ENCODE assay signal across 35 cellular contexts in genomic region chr6:8645212-8645611, GRCh38.
"Had no signal": no experiment of that assay in that cellular context is flagged by ENCODE, and none has a peak within 500 bp of the region (broad histone marks: within the 10 kb centered on the region; RNA-seq: fewer than 3 reads in every experiment).

No MANE protein-coding gene starts in this region.

- H3K36me3 ChIP-seq: adrenal gland, brain microvascular endothelial cell, breast epithelium had no signal

- ATAC-seq: activated CD8-positive, alpha-beta T cell treated with anti-CD3 and anti-CD28 coated beads for 36 hours; activated naive CD4-positive, alpha-beta T cell treated with anti-CD3 and anti-CD28 coated beads, Interleukin-2, amount 50 U/mL, for 72 hours; activated T-cell treated with anti-CD3 and anti-CD28 coated beads, Interleukin-2, amount 50 U/mL, for 4 hours; activated T-cell treated with anti-CD3 and anti-CD28 coated beads, Interleukin-2, amount 50 U/mL, for 72 hours; activated T-helper 17 cell treated with anti-CD3 and anti-CD28 coated beads, Interleukin-2, amount 50 U/mL, for 72 hours; body of pancreas had no signal

- H3K27ac Mint-ChIP-seq: activated B cell treated with CpG ODN at 0.5 μM for 24 hours; activated CD4-positive, alpha-beta memory T cell treated with anti-CD3 and anti-CD28 coated beads for 36 hours; activated CD4-positive, alpha-beta T cell treated with anti-CD3 and anti-CD28 coated beads, Interleukin-2, amount 10 ng/mL, durations not matched to agents 24 days and 14 days; activated CD8-positive, alpha-beta T cell treated with anti-CD3 and anti-CD28 coated beads for 36 hours; activated naive CD4-positive, alpha-beta T cell treated with anti-CD3 and anti-CD28 coated beads for 36 hours; activated naive CD4-positive, alpha-beta T cell treated with anti-CD3 and anti-CD28 coated beads, Interleukin-2, amount 50 U/mL, for 72 hours; activated naive CD8-positive, alpha-beta T cell treated with anti-CD3 and anti-CD28 coated beads for 36 hours; activated T-cell treated with anti-CD3 and anti-CD28 coated beads, Interleukin-2, amount 50 U/mL, for 72 hours; activated T-helper 1 cell treated with anti-CD3 and anti-CD28 coated beads, Interleukin-12 subunit alpha, Interleukin-12 subunit beta, Interleukin-2, Interleukin-4 antibody, amounts not matched to agents 30 ng/mL and 10 ng/mL and 1 ng/mL, durations not matched to agents 14 hours and 24 hours and 36 hours; activated T-helper 17 cell treated with anti-CD3 and anti-CD28 coated beads, Interleukin-2, amount 50 U/mL, for 72 hours; T-helper 1 cell treated with Interleukin-12 subunit alpha and Interleukin-12 subunit beta and Interleukin-4 antibody, amounts not matched to agents 30 μg/mL and 1 μg/mL, for 36 hours; T-helper 2 cell treated with Interferon-gamma antibody and Interleukin-4, amounts not matched to agents 5 μg/mL and 100 μg/mL, for 36 hours had no signal

- H3K27me3 Mint-ChIP-seq: activated B cell treated with CpG ODN at 0.5 μM for 24 hours; activated CD4-positive, alpha-beta memory T cell treated with anti-CD3 and anti-CD28 coated beads for 36 hours; activated CD4-positive, alpha-beta T cell treated with anti-CD3 and anti-CD28 coated beads, Interleukin-2, amount 10 ng/mL, durations not matched to agents 24 days and 14 days; activated CD8-positive, alpha-beta T cell treated with anti-CD3 and anti-CD28 coated beads for 36 hours; activated naive CD8-positive, alpha-beta T cell treated with anti-CD3 and anti-CD28 coated beads for 36 hours; activated T-helper 17 cell treated with anti-CD3 and anti-CD28 coated beads, Interleukin-2, amount 50 U/mL, for 72 hours had no signal

- H3K27ac ChIP-seq: adrenal gland, body of pancreas, brain microvascular endothelial cell, breast epithelium, VCaP had no signal

- H3K4me3 Mint-ChIP-seq: activated B cell treated with CpG ODN at 0.5 μM for 24 hours; activated CD4-positive, alpha-beta memory T cell treated with anti-CD3 and anti-CD28 coated beads for 36 hours; activated CD4-positive, alpha-beta T cell treated with anti-CD3 and anti-CD28 coated beads, Interleukin-2, amount 10 ng/mL, durations not matched to agents 24 days and 14 days; activated CD8-positive, alpha-beta T cell treated with anti-CD3 and anti-CD28 coated beads for 36 hours; activated naive CD4-positive, alpha-beta T cell treated with anti-CD3 and anti-CD28 coated beads for 36 hours; activated naive CD8-positive, alpha-beta T cell treated with anti-CD3 and anti-CD28 coated beads for 36 hours; activated T-cell treated with anti-CD3 and anti-CD28 coated beads, Interleukin-2, amount 50 U/mL, for 4 hours; activated T-cell treated with anti-CD3 and anti-CD28 coated beads, Interleukin-2, amount 50 U/mL, for 72 hours; activated T-helper 1 cell treated with anti-CD3 and anti-CD28 coated beads, Interleukin-12 subunit alpha, Interleukin-12 subunit beta, Interleukin-2, Interleukin-4 antibody, amounts not matched to agents 30 ng/mL and 10 ng/mL and 1 ng/mL, durations not matched to agents 14 hours and 24 hours and 36 hours; activated T-helper 17 cell treated with anti-CD3 and anti-CD28 coated beads, Interleukin-2, amount 50 U/mL, for 72 hours; T-helper 1 cell treated with Interleukin-12 subunit alpha and Interleukin-12 subunit beta and Interleukin-4 antibody, amounts not matched to agents 30 μg/mL and 1 μg/mL, for 36 hours; T-helper 2 cell treated with Interferon-gamma antibody and Interleukin-4, amounts not matched to agents 5 μg/mL and 100 μg/mL, for 36 hours had no signal

- H3K4me1 ChIP-seq: adrenal gland, body of pancreas, breast epithelium had no signal

- H3K9me3 ChIP-seq: adrenal gland, body of pancreas had no signal

- H3K36me3 Mint-ChIP-seq: activated CD4-positive, alpha-beta memory T cell treated with anti-CD3 and anti-CD28 coated beads for 36 hours; activated naive CD4-positive, alpha-beta T cell treated with anti-CD3 and anti-CD28 coated beads, Interleukin-2, amount 50 U/mL, for 72 hours; activated naive CD8-positive, alpha-beta T cell treated with anti-CD3 and anti-CD28 coated beads for 36 hours had no signal

- H3K27me3 ChIP-seq: adrenal gland, body of pancreas, brain microvascular endothelial cell, breast epithelium had no signal

- DNase-seq: activated B cell treated with CpG ODN at 0.5 μM for 24 hours; activated CD4-positive, alpha-beta memory T cell treated with anti-CD3 and anti-CD28 coated beads for 36 hours; activated CD4-positive, alpha-beta T cell treated with anti-CD3 and anti-CD28 coated beads for 4 hours; activated CD4-positive, alpha-beta T cell treated with anti-CD3 and anti-CD28 coated beads, Interleukin-2, amount 10 ng/mL, durations not matched to agents 24 days and 14 days; activated CD4-positive, alpha-beta T cell treated with anti-CD3 and anti-CD28 coated beads, Interleukin-2, amount 50 U/mL, for 1 hour; activated CD4-positive, alpha-beta T cell treated with anti-CD3 and anti-CD28 coated beads, Interleukin-2, amount 50 U/mL, for 4 hours; activated CD4-positive, CD25-positive, alpha-beta regulatory T cell treated with anti-CD3 and anti-CD28 coated beads, Interleukin-2, amount 50 U/mL, for 72 hours; activated CD8-positive, alpha-beta memory T cell treated with anti-CD3 and anti-CD28 coated beads, Interleukin-2, amount 50 U/mL, for 4 hours; activated CD8-positive, alpha-beta T cell treated with anti-CD3 and anti-CD28 coated beads for 36 hours; activated effector memory CD4-positive, alpha-beta T cell treated with anti-CD3 and anti-CD28 coated beads, Interleukin-2, amount 50 U/mL, for 16 hours; activated gamma-delta T cell treated with Interleukin-2 at 50 U/mL for 16 hours; activated naive CD4-positive, alpha-beta T cell; activated naive CD4-positive, alpha-beta T cell treated with anti-CD3 and anti-CD28 coated beads for 36 hours; activated naive CD4-positive, alpha-beta T cell treated with anti-CD3 and anti-CD28 coated beads, Interleukin-2, amount 50 U/mL, for 16 hours; activated naive CD8-positive, alpha-beta T cell treated with anti-CD3 and anti-CD28 coated beads for 36 hours; activated T-cell treated with anti-CD3 and anti-CD28 coated beads for 4 hours; activated T-cell treated with anti-CD3 and anti-CD28 coated beads, Interleukin-2, amount 50 U/mL, for 1 hour; activated T-cell treated with anti-CD3 and anti-CD28 coated beads, Interleukin-2, amount 50 U/mL, for 4 hours; activated T-cell treated with anti-CD3 and anti-CD28 coated beads, Interleukin-2, amount 50 U/mL, for 72 hours; adrenal gland; amniotic stem cell; aorta; body of pancreas; brain microvascular endothelial cell; central memory CD4-positive, alpha-beta T cell; T-helper 1 cell; T-helper 2 cell; T-helper 9 cell had no signal

- H3K4me3 ChIP-seq: adrenal gland, body of pancreas, breast epithelium had no signal

- H3K4me1 Mint-ChIP-seq: activated B cell treated with CpG ODN at 0.5 μM for 24 hours; activated CD4-positive, alpha-beta T cell treated with anti-CD3 and anti-CD28 coated beads, Interleukin-2, amount 10 ng/mL, durations not matched to agents 24 days and 14 days; activated naive CD8-positive, alpha-beta T cell treated with anti-CD3 and anti-CD28 coated beads for 36 hours; activated T-helper 17 cell treated with anti-CD3 and anti-CD28 coated beads, Interleukin-2, amount 50 U/mL, for 72 hours had no signal
